In the genomic region with DNA sequence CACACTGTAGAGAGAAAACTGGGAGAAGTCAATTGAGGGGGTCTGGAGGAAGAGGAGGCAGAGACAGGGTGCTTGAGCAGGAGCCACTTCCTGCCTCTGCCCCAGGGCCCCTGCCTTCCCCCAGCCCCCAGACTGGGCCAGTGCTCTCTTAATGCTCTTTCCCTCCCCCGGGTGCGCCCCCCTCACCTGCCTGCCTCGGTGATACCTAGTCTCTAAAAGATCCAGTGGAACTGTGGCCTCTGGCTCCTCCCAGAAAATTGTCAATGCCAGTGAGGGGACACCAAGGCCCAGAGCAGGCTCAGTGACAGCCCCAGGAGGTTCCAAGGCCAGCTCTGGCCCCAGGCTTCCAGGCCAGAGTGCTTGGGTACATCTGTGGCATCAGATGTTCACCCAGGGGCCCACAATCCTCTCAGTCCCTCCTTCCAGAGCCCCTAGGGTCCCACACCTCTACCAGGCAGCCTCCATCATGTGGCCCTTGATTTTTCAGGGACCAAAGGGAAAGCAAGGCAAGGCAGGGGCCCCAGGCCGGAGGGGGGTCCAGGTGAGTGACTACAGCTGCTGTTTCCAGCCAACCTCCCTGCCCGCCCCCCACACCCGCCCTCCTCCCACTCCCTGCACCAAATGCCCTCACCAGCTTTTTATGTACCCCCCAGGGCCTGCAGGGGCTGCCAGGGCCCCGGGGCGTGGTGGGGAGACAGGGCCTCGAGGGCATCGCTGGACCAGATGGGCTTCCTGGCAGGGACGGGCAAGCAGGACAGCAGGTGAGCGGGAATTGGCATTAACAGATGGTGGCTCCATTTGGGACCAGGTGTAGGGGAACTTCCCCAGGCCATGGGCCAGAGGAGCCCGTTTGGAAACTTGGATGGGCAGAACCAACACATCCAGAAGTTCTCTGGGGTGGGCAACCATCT, we compare ENCODE assay signal across 21 cellular contexts. TPM values are rescaled to one million over a fixed set of nuclear protein-coding genes. Genes with fewer than 3 reads are reported as not detected.
DNase-seq lines count a peak whose midpoint lies in the region; ATAC-seq and TF ChIP-seq lines count a peak whose summit lies in the region.
"Had no signal": no experiment of that assay in that cellular context is flagged by ENCODE, and none has a peak within 500 bp of the region (broad histone marks: within the 10 kb centered on the region; RNA-seq: fewer than 3 reads in every experiment).

No MANE protein-coding gene starts in this region.

- H3K4me3 Mint-ChIP-seq in activated CD8-positive, alpha-beta T cell treated with anti-CD3 and anti-CD28 coated beads, Interleukin-2, amount 10 ng/mL, durations not matched to agents 7 days and 5 days: no peak overlapping the region
- H3K4me3 Mint-ChIP-seq in activated CD8-positive, alpha-beta T cell treated with anti-CD3 and anti-CD28 coated beads for 36 hours: no peak overlapping the region
- H3K4me3 Mint-ChIP-seq: brain; CD4-positive, alpha-beta T cell; stimulated activated memory B cell treated with anti-CD40 and anti-IgM and Interleukin-4, amounts not matched to agents 10 μg/mL and 1 μg/mL and 100 μg/mL, for 72 hours had no signal

- peaks cover 0 to 12% (median 0%) of the 10 kb centered on the region in 7 donors for H3K27me3 ChIP-seq in spleen (replicated peaks in 1 of 7)
- no peaks in the 10 kb centered on the region for H3K27me3 ChIP-seq in hepatocyte
- H3K27me3 ChIP-seq: MG63 had no signal

- H3K36me3 Mint-ChIP-seq in activated CD8-positive, alpha-beta T cell treated with anti-CD3 and anti-CD28 coated beads, Interleukin-2, amount 10 ng/mL, durations not matched to agents 7 days and 5 days (ENCODE audit: low read depth): no peaks in the 10 kb centered on the region
- peaks cover 4% of the 10 kb centered on the region for H3K36me3 Mint-ChIP-seq in activated CD8-positive, alpha-beta T cell treated with anti-CD3 and anti-CD28 coated beads for 36 hours (ENCODE audit: low read depth)
- H3K36me3 Mint-ChIP-seq: stimulated activated memory B cell treated with anti-CD40 and anti-IgM and Interleukin-4, amounts not matched to agents 10 μg/mL and 1 μg/mL and 100 μg/mL, for 72 hours had no signal

- H3K4me1 ChIP-seq in spleen (peaks cover 0 to 15% (median 4%) of the 10 kb centered on the region in 6 donors), hepatocyte (ENCODE audit: insufficient read depth) (peaks cover 11% of the 10 kb centered on the region)

- POLR2A ChIA-PET in activated CD8-positive, alpha-beta T cell treated with anti-CD3 and anti-CD28 coated beads, Interleukin-2, amount 10 ng/mL, durations not matched to agents 7 days and 5 days (lab: Charles Lee): no interaction called here
- POLR2A ChIA-PET in activated CD8-positive, alpha-beta T cell treated with anti-CD3 and anti-CD28 coated beads for 36 hours (lab: Charles Lee): no interaction called here
- POLR2A ChIA-PET in RWPE1 (lab: Yijun Ruan, JAX; ENCODE audit: low non-redundant PET): no interaction called here

- H3K4me1 Mint-ChIP-seq in activated CD8-positive, alpha-beta T cell treated with anti-CD3 and anti-CD28 coated beads, Interleukin-2, amount 10 ng/mL, durations not matched to agents 7 days and 5 days (ENCODE audit: low read depth): no peaks in the 10 kb centered on the region
- no peaks in the 10 kb centered on the region for H3K4me1 Mint-ChIP-seq in activated CD8-positive, alpha-beta T cell treated with anti-CD3 and anti-CD28 coated beads for 36 hours (ENCODE audit: low read depth)

- no peak for TF ChIP-seq CTCF in activated CD8-positive, alpha-beta T cell treated with anti-CD3 and anti-CD28 coated beads for 36 hours (IDR thresholded peaks at IDR 0.05)
- TF ChIP-seq CTCF in RWPE1 (conservative IDR thresholded peaks at IDR 0.05; ENCODE audit: low read depth) (no peak), spleen (IDR thresholded peaks at IDR 0.05 in 8 of 11, conservative IDR thresholded peaks at IDR 0.05 in 3 of 11) (no peak), hepatocyte (IDR thresholded peaks at IDR 0.05; ENCODE audit: poor library complexity) (no peak), GM20000 (IDR thresholded peaks at IDR 0.05; ENCODE audit: extremely low read depth, missing control alignments) (no peak)

- DNase-seq in activated CD8-positive, alpha-beta T cell treated with anti-CD3 and anti-CD28 coated beads, Interleukin-2, amount 10 ng/mL, durations not matched to agents 7 days and 5 days: no peak
- DNase-seq in activated CD8-positive, alpha-beta T cell treated with anti-CD3 and anti-CD28 coated beads for 36 hours: no peak
- no peak for DNase-seq in RWPE1 (ENCODE audit: low spot score)
- peak; percentile 52 for DNase-seq in islet precursor cell
- DNase-seq in spleen: peak; percentile 62
- no peak for DNase-seq in NCI-H187 (lab: John Stamatoyannopoulos, UW)
- no peak for DNase-seq in hepatocyte (ENCODE audit: low spot score)
- no peak for DNase-seq in GM20000 (ENCODE audit: low spot score)
- DNase-seq: activated naive CD4-positive, alpha-beta T cell; hippocampal formation; MG63; NCI-H1930; NCI-H526 treated with DMSO at 0.1 percent for 48 hours had no signal

- no peak overlapping the region for H3K4me3 ChIP-seq in spleen
- H3K4me3 ChIP-seq in hepatocyte: no peak overlapping the region
- H3K4me3 ChIP-seq: MG63, smooth muscle cell had no signal

- H3K9me3 ChIP-seq in spleen: peaks cover 0 to 8% (median 7%) of the 10 kb centered on the region in 8 donors
- peaks cover 2% of the 10 kb centered on the region for H3K9me3 ChIP-seq in hepatocyte (ENCODE audit: low read depth)

- 78 to 91% (median 80%) methylated on average over 11 to 13 of the region's 13 CpGs for WGBS in spleen, 5 donors
- WGBS in hepatocyte (ENCODE audit: low lambda C conversion rate, missing lambda C conversion rate): 93% methylated on average over 10 of the region's 13 CpGs

- no peaks in the 10 kb centered on the region for H3K9me3 Mint-ChIP-seq in activated CD8-positive, alpha-beta T cell treated with anti-CD3 and anti-CD28 coated beads, Interleukin-2, amount 10 ng/mL, durations not matched to agents 7 days and 5 days (ENCODE audit: insufficient read depth)
- peaks cover 4% of the 10 kb centered on the region for H3K9me3 Mint-ChIP-seq in activated CD8-positive, alpha-beta T cell treated with anti-CD3 and anti-CD28 coated beads for 36 hours
- H3K9me3 Mint-ChIP-seq: CD4-positive, alpha-beta T cell had no signal

- H3K27me3 Mint-ChIP-seq in activated CD8-positive, alpha-beta T cell treated with anti-CD3 and anti-CD28 coated beads, Interleukin-2, amount 10 ng/mL, durations not matched to agents 7 days and 5 days (ENCODE audit: low read depth): peaks cover 2% of the 10 kb centered on the region
- peaks cover 2% of the 10 kb centered on the region for H3K27me3 Mint-ChIP-seq in activated CD8-positive, alpha-beta T cell treated with anti-CD3 and anti-CD28 coated beads for 36 hours
- H3K27me3 Mint-ChIP-seq: brain had no signal

- H3K27ac ChIP-seq in RWPE1 (peak overlapping the region; percentile 85), spleen (no peak overlapping the region), hepatocyte (no peak overlapping the region)
- H3K27ac ChIP-seq: VCaP had no signal

- H3K36me3 ChIP-seq in spleen: no peaks in the 10 kb centered on the region
- H3K36me3 ChIP-seq in hepatocyte (replicated peaks; ENCODE audit: insufficient read depth, low read depth): peaks cover 3% of the 10 kb centered on the region

- CTCF ChIA-PET in activated CD8-positive, alpha-beta T cell treated with anti-CD3 and anti-CD28 coated beads, Interleukin-2, amount 10 ng/mL, durations not matched to agents 7 days and 5 days (lab: Charles Lee): interaction anchor here (1.0 to 4.5 kb wide), 16 partner anchors 8 to 218 kb away, joined by 3 to 65 read pairs (median 6); partner anchors contain the start of genes COL27A1 and KIF12
- CTCF ChIA-PET in activated CD8-positive, alpha-beta T cell treated with anti-CD3 and anti-CD28 coated beads for 36 hours (lab: Charles Lee): interaction anchor here (0.6 to 5.1 kb wide), 24 partner anchors 10 to 248 kb away, joined by 3 to 71 read pairs (median 8); partner anchors contain the start of gene COL27A1
- CTCF ChIA-PET in RWPE1 (lab: Yijun Ruan, JAX): interaction anchor here (0.7 to 8.8 kb wide), 12 partner anchors 26 to 208 kb away, joined by 3 to 137 read pairs (median 6); partner anchors contain the start of gene COL27A1

- H3K27ac Mint-ChIP-seq in activated CD8-positive, alpha-beta T cell treated with anti-CD3 and anti-CD28 coated beads, Interleukin-2, amount 10 ng/mL, durations not matched to agents 7 days and 5 days: no peak overlapping the region
- no peak overlapping the region for H3K27ac Mint-ChIP-seq in activated CD8-positive, alpha-beta T cell treated with anti-CD3 and anti-CD28 coated beads for 36 hours
- H3K27ac Mint-ChIP-seq: CD4-positive, alpha-beta T cell; stimulated activated memory B cell treated with anti-CD40 and anti-IgM and Interleukin-4, amounts not matched to agents 10 μg/mL and 1 μg/mL and 100 μg/mL, for 72 hours had no signal

- H2AFZ ChIP-seq in hepatocyte: no peak overlapping the region

- no peaks in the 10 kb centered on the region for H3K9me2 ChIP-seq in hepatocyte (replicated peaks; ENCODE audit: insufficient read depth)

- intact Hi-C loops in activated CD8-positive, alpha-beta T cell treated with anti-CD3 and anti-CD28 coated beads for 36 hours (cut with micrococcal nuclease): loop anchor here (5.0 kb wide), 3 partner anchors 133 to 208 kb away; partner anchors contain the start of gene COL27A1
- intact Hi-C loops in spleen (cut with DNase I; ENCODE audit: low total_unique reads): loop anchor here (10.0 kb wide), 1 partner anchor 205 kb away; no protein-coding TSS in a partner anchor

- ATAC-seq in activated CD8-positive, alpha-beta T cell treated with anti-CD3 and anti-CD28 coated beads, Interleukin-2, amount 10 ng/mL, durations not matched to agents 7 days and 5 days: peak; percentile 15
- ATAC-seq in activated CD8-positive, alpha-beta T cell treated with anti-CD3 and anti-CD28 coated beads for 36 hours: no peak

- H3K4me2 ChIP-seq in hepatocyte: no peak overlapping the region
- H3K4me2 ChIP-seq: smooth muscle cell had no signal

- no peaks in the 10 kb centered on the region for H4K20me1 ChIP-seq in hepatocyte (ENCODE audit: insufficient read depth, poor library complexity, severe bottlenecking)

- H3K79me2 ChIP-seq in hepatocyte: no peaks in the 10 kb centered on the region

- TF ChIP-seq POLR2A in spleen (IDR thresholded peaks at IDR 0.05): no peak

RNA-seq across cellular contexts. Expression of gene ORM1, which starts 33.1 kb away (rescaled TPM):
- total RNA-seq in activated CD8-positive, alpha-beta T cell treated with anti-CD3 and anti-CD28 coated beads, Interleukin-2, amount 10 ng/mL, durations not matched to agents 7 days and 5 days: not detected
- not detected for total RNA-seq in activated CD8-positive, alpha-beta T cell treated with anti-CD3 and anti-CD28 coated beads for 36 hours
- 10 to 100 TPM in 2 of 7 donors, 1 to 10 TPM in 4, under 1 TPM in 1; 0.95 to 13.6 (median 6.2) TPM for total RNA-seq in spleen
- 1 to 10 TPM in 2 of 3 donors, under 1 TPM in 1; 0.99 to 2.0 (median 1.7) TPM for polyA plus RNA-seq in spleen
- 397 and 472 TPM in 2 replicates for total RNA-seq in hepatocyte
- 538 and 976 TPM in 2 replicates for polyA plus RNA-seq in hepatocyte
- total RNA-seq: A673; CD4-positive, alpha-beta T cell; Daoy; smooth muscle cell had no signal

RNA-seq across cellular contexts. Expression of gene ORM2, which starts 39.8 kb away (rescaled TPM):
- not detected for total RNA-seq in activated CD8-positive, alpha-beta T cell treated with anti-CD3 and anti-CD28 coated beads, Interleukin-2, amount 10 ng/mL, durations not matched to agents 7 days and 5 days
- not detected for total RNA-seq in activated CD8-positive, alpha-beta T cell treated with anti-CD3 and anti-CD28 coated beads for 36 hours
- total RNA-seq in spleen (under 1 TPM in 2 of 7 donors, not detected in 5; 0.57 to 0.93 TPM), hepatocyte (45.7 and 52.0 TPM in 2 replicates)
- polyA plus RNA-seq in spleen (under 1 TPM in 2 of 3 donors, not detected in 1; 0.13 to 0.18 TPM), hepatocyte (80.9 and 136 TPM in 2 replicates)
- total RNA-seq: A673; CD4-positive, alpha-beta T cell; Daoy; smooth muscle cell; urinary bladder had no signal
- polyA plus RNA-seq: smooth muscle cell had no signal

Comparison
In these comparisons a context has a peak if more than half of its experiments do, and no peak if none do; other contexts are left out.
1. DNase-seq: peak in islet precursor cell (single experiment) and spleen (single experiment); none in activated CD8-positive, alpha-beta T cell treated with anti-CD3 and anti-CD28 coated beads, Interleukin-2, amount 10 ng/mL, durations not matched to agents 7 days and 5 days (single experiment), activated CD8-positive, alpha-beta T cell treated with anti-CD3 and anti-CD28 coated beads for 36 hours (single experiment), RWPE1 (single experiment), NCI-H187 (0 of 2), hepatocyte (single experiment) and GM20000 (single experiment).
2. RNA of gene ORM1, which starts 33.1 kb away (total RNA-seq): 397 to 472 TPM in hepatocyte; 0.95 to 13.6 TPM in spleen, not detected in activated CD8-positive, alpha-beta T cell treated with anti-CD3 and anti-CD28 coated beads, Interleukin-2, amount 10 ng/mL, durations not matched to agents 7 days and 5 days and not detected in activated CD8-positive, alpha-beta T cell treated with anti-CD3 and anti-CD28 coated beads for 36 hours; every median in the first group is over 10 times any median in the second.
3. RNA of gene ORM2, which starts 39.8 kb away (total RNA-seq): 45.7 to 52.0 TPM in hepatocyte; 0.57 to 0.93 TPM in spleen, not detected in activated CD8-positive, alpha-beta T cell treated with anti-CD3 and anti-CD28 coated beads, Interleukin-2, amount 10 ng/mL, durations not matched to agents 7 days and 5 days and not detected in activated CD8-positive, alpha-beta T cell treated with anti-CD3 and anti-CD28 coated beads for 36 hours; every median in the first group is over 10 times any median in the second.